1 cellular context compared by ENCODE assay signal in the genomic region with DNA sequence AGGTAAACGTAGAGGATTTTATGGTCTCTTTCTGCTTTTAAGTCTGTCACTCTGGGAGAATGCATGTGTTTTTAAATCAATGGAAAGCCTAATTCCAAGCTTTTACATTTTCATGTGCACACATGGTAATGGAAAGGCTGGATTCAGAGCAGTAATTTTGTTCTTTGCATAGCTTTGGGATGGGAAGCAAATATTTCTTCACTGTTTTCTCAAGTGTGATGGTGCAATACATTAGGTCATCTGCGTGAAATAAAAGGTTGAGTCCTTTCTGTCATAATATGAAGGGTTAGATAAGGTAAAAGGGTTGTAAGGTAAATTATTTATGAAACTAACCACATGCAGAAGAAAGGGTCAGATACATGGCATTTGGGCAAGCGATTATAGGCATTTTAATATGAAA.
TF ChIP-seq lines count a peak whose summit lies in the region.

No MANE protein-coding gene starts in this region.

TF ChIP-seq in liver, 16 proteins besides CTCF, POLR2A, EP300 and RAD21 (continued from another document):
- TF ChIP-seq, protein P1, sequence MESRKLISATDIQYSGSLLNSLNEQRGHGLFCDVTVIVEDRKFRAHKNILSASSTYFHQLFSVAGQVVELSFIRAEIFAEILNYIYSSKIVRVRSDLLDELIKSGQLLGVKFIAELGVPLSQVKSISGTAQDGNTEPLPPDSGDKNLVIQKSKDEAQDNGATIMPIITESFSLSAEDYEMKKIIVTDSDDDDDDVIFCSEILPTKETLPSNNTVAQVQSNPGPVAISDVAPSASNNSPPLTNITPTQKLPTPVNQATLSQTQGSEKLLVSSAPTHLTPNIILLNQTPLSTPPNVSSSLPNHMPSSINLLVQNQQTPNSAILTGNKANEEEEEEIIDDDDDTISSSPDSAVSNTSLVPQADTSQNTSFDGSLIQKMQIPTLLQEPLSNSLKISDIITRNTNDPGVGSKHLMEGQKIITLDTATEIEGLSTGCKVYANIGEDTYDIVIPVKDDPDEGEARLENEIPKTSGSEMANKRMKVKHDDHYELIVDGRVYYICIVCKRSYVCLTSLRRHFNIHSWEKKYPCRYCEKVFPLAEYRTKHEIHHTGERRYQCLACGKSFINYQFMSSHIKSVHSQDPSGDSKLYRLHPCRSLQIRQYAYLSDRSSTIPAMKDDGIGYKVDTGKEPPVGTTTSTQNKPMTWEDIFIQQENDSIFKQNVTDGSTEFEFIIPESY (IDR thresholded peaks at IDR 0.05) = peak; percentile 60
- TF ChIP-seq HNF4G (IDR thresholded peaks at IDR 0.05) = peak; percentile 31
- no peak for TF ChIP-seq FOXA2 (IDR thresholded peaks at IDR 0.05)
- peak; percentile 53 for TF ChIP-seq NR2F2 (IDR thresholded peaks at IDR 0.05)
- peak; percentile 53 for TF ChIP-seq YY1 (IDR thresholded peaks at IDR 0.05)
- peak; percentile 81 to 87 for TF ChIP-seq HNF4A (conservative IDR thresholded peaks at IDR 0.05)
- peak; percentile 83 for TF ChIP-seq SP1 (IDR thresholded peaks at IDR 0.05)
